Comparison of ENCODE assay signal across 24 cellular contexts in the genomic region with DNA sequence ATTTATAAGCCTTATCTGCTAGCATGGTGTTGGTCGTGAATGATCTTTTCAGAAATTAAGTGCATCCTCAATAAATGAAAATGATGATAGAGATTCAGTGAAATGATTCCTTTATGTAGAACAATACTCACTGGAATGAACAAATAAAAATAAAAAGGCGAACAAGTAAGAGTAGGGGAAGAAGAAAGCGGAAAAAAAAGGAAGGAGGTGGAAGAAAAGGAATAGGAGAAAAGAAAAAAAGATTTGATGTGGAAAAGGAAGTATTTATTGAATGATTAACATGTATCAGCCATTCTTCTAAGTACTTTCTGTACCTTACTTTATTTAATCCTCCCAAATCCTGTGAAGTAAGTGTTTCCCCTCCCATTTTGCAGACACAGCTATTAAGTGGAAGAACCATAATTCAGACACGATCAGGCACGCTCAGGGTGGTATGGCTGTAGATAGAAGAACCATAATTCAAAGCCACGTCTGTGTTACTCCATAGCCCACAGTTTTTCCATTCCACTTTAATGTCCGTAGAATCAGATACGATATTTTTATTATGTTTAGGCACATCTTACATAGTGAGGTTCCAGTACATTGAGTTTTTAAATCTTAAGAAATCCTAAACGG.
"Had no signal": no experiment of that assay in that cellular context is flagged by ENCODE, and none has a peak within 500 bp of the region (broad histone marks: within the 10 kb centered on the region; RNA-seq: fewer than 3 reads in every experiment).

No MANE protein-coding gene starts in this region.

- ATAC-seq: activated CD4-positive, alpha-beta T cell treated with anti-CD3 and anti-CD28 coated beads for 36 hours; activated T-cell treated with anti-CD3 and anti-CD28 coated beads, Interleukin-2, amount 50 U/mL, for 4 hours; gastroesophageal sphincter; left ventricle myocardium superior; naive thymus-derived CD8-positive, alpha-beta T cell; sciatic nerve; stimulated activated memory B cell treated with anti-CD40 and anti-IgM and Interleukin-4, amounts not matched to agents 10 μg/mL and 1 μg/mL and 100 μg/mL, for 72 hours had no signal

- H3K27ac Mint-ChIP-seq: activated B cell treated with CpG ODN at 0.5 μM for 24 hours; activated CD4-positive, alpha-beta T cell treated with anti-CD3 and anti-CD28 coated beads for 36 hours; activated T-helper 2 cell treated with anti-CD3 and anti-CD28 coated beads, Interferon-gamma antibody, Interleukin-2, Interleukin-4, amounts not matched to agents 10 μg/mL and 5 μg/mL and 100 μg/mL, durations not matched to agents 14 hours and 24 hours and 36 hours; mesothelial cell of epicardium; neural progenitor cell; stimulated activated memory B cell treated with anti-CD40 and anti-IgM and Interleukin-4, amounts not matched to agents 10 μg/mL and 1 μg/mL and 100 μg/mL, for 72 hours had no signal

- H3K27me3 ChIP-seq: gastroesophageal sphincter, neural progenitor cell, stomach, transverse colon had no signal

- H3K4me3 Mint-ChIP-seq: activated B cell treated with CpG ODN at 0.5 μM for 24 hours; activated CD4-positive, alpha-beta T cell treated with anti-CD3 and anti-CD28 coated beads for 36 hours; activated T-cell treated with anti-CD3 and anti-CD28 coated beads, Interleukin-2, amount 50 U/mL, for 4 hours; mesothelial cell of epicardium; naive thymus-derived CD8-positive, alpha-beta T cell; neural progenitor cell; stimulated activated memory B cell treated with anti-CD40 and anti-IgM and Interleukin-4, amounts not matched to agents 10 μg/mL and 1 μg/mL and 100 μg/mL, for 72 hours had no signal

- H3K4me1 ChIP-seq: gastroesophageal sphincter had no signal

- H3K36me3 ChIP-seq: gastroesophageal sphincter, neural progenitor cell, stomach, transverse colon had no signal

- H3K4me3 ChIP-seq: coronary artery, gastroesophageal sphincter, neural progenitor cell, smooth muscle cell, stomach, transverse colon had no signal

- H3K9me3 Mint-ChIP-seq: activated T-cell treated with anti-CD3 and anti-CD28 coated beads, Interleukin-2, amount 50 U/mL, for 4 hours; activated T-helper 2 cell treated with anti-CD3 and anti-CD28 coated beads, Interferon-gamma antibody, Interleukin-2, Interleukin-4, amounts not matched to agents 10 μg/mL and 5 μg/mL and 100 μg/mL, durations not matched to agents 14 hours and 24 hours and 36 hours; neural progenitor cell had no signal

- H3K9me3 ChIP-seq: gastroesophageal sphincter, stomach, transverse colon had no signal

- H3K27ac ChIP-seq: coronary artery, gastroesophageal sphincter, stomach, transverse colon had no signal

- DNase-seq: activated B cell treated with CpG ODN at 0.5 μM for 24 hours; activated CD4-positive, alpha-beta T cell treated with anti-CD3 and anti-CD28 coated beads for 36 hours; activated CD4-positive, alpha-beta T cell treated with anti-CD3 and anti-CD28 coated beads, Interleukin-2, amount 50 U/mL, for 48 hours; activated CD8-positive, alpha-beta memory T cell treated with anti-CD3 and anti-CD28 coated beads, Interleukin-2, amount 50 U/mL, for 48 hours; activated naive CD4-positive, alpha-beta T cell; activated T-cell treated with anti-CD3 and anti-CD28 coated beads, Interleukin-2, amount 50 U/mL, for 4 hours; amygdala; cerebellar nuclear complex; head of caudate nucleus; hypothalamus; left ventricle myocardium superior; mammary epithelial cell; naive thymus-derived CD8-positive, alpha-beta T cell; stimulated activated CD4-positive, alpha-beta T cell treated with anti-CD3 and anti-CD28 coated beads, Interleukin-15, amount 100 ng/mL, for 24 hours; stomach; transverse colon had no signal

- H3K36me3 Mint-ChIP-seq: mesothelial cell of epicardium; neural progenitor cell; stimulated activated memory B cell treated with anti-CD40 and anti-IgM and Interleukin-4, amounts not matched to agents 10 μg/mL and 1 μg/mL and 100 μg/mL, for 72 hours had no signal
